ENCODE assay signal across 1 cellular context in the genomic region with DNA sequence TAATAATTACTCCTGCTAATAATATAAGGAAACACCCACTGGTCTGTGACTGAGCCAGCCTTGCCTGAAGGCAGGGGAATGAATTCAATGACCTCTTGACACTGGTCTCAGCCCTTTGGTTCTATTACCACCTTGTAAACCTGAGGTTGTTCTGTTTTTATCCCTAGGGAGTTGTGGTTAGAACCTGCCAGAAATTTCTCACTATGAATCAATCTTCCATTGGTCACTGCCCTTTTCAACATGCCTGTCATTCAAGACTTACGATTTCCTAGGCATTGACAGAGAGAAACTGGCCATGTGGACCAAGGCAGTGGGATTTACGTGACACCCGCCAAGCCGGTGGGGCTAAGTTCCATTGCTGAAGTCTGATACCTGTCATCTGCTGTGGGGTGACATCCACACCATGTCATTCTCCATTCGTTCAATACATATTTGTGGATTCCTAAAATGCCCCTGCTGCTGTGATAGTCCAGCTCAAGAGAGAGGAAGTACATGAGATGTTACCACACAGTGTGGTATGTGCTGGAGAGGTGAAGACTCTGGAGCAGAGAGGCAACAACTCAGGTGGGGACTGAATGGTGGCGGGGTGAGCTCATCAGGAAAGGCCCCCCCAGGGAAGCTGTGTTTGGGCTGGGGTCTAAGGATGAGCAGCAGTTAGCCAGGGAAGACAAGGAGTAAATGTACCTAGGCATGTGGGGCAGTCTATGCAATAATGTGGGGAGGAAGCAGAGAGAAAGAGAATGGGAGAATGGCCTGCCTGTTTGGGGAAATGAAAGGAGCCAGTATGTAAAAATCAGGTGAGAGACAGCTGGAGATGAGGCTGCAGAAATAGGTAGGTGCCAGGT.
TF ChIP-seq lines count a peak whose summit lies in the region.

No MANE protein-coding gene starts in this region.

TF ChIP-seq in HCT116, 20 proteins besides CTCF, POLR2A, EP300 and RAD21:
- no peak for TF ChIP-seq JUND (IDR thresholded peaks at IDR 0.05)
- TF ChIP-seq, protein P1, sequence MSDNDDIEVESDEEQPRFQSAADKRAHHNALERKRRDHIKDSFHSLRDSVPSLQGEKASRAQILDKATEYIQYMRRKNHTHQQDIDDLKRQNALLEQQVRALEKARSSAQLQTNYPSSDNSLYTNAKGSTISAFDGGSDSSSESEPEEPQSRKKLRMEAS (IDR thresholded peaks at IDR 0.05), result 0 out of 2 replicates have a peak, but pooled peaks have one; percentile 6
